In genomic region chr19:58474997-58475713, GRCh38 we compare ENCODE assay signal across 1 cellular context.
A peak's percentile ranks its signal among the peaks of the same experiment; 100 is the strongest.
TF ChIP-seq lines count a peak whose summit lies in the region.

No MANE protein-coding gene starts in this region.

TF ChIP-seq in GM12878, 131 proteins besides CTCF, POLR2A, EP300 and RAD21:
- TF ChIP-seq RUNX3 (IDR thresholded peaks at IDR 0.05; ENCODE audit: low read length) = peak; percentile 79
- peak in 1 of 2 experiments; percentile 54; a peak in 1 of 3 replicates for TF ChIP-seq EGR1 (IDR thresholded peaks at IDR 0.05; ENCODE audit: borderline replicate concordance in 1 of 2, low read depth in 2 of 2, low read length in 2 of 2)
- TF ChIP-seq POLR2AphosphoS5 (IDR thresholded peaks at IDR 0.05; ENCODE audit: low read length) = no peak
- TF ChIP-seq ATF7 (IDR thresholded peaks at IDR 0.05; ENCODE audit: low read depth) = no peak
- TF ChIP-seq ZNF217 (IDR thresholded peaks at IDR 0.05) = no peak
- TF ChIP-seq, protein P1, sequence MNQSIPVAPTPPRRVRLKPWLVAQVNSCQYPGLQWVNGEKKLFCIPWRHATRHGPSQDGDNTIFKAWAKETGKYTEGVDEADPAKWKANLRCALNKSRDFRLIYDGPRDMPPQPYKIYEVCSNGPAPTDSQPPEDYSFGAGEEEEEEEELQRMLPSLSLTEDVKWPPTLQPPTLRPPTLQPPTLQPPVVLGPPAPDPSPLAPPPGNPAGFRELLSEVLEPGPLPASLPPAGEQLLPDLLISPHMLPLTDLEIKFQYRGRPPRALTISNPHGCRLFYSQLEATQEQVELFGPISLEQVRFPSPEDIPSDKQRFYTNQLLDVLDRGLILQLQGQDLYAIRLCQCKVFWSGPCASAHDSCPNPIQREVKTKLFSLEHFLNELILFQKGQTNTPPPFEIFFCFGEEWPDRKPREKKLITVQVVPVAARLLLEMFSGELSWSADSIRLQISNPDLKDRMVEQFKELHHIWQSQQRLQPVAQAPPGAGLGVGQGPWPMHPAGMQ (IDR thresholded peaks at IDR 0.05; ENCODE audit: borderline replicate concordance) = no peak
- TF ChIP-seq FOS (IDR thresholded peaks at IDR 0.05; ENCODE audit: borderline replicate concordance, extremely low read depth, insufficient read length) = no peak
- TF ChIP-seq WRNIP1 (IDR thresholded peaks at IDR 0.05; ENCODE audit: borderline replicate concordance, low read depth, low read length) = no peak
- TF ChIP-seq CREB1 (IDR thresholded peaks at IDR 0.05; ENCODE audit: low read depth) = peak; percentile 18; the same call in 1 of the 2 replicates
- no peak for TF ChIP-seq POLR2AphosphoS2 (IDR thresholded peaks at IDR 0.05; ENCODE audit: low read depth, low read length)
- no peak for TF ChIP-seq HDAC2 (IDR thresholded peaks at IDR 0.05)
- no peak for TF ChIP-seq SP1 (IDR thresholded peaks at IDR 0.05; ENCODE audit: low read depth, low read length)
- TF ChIP-seq, protein P2, sequence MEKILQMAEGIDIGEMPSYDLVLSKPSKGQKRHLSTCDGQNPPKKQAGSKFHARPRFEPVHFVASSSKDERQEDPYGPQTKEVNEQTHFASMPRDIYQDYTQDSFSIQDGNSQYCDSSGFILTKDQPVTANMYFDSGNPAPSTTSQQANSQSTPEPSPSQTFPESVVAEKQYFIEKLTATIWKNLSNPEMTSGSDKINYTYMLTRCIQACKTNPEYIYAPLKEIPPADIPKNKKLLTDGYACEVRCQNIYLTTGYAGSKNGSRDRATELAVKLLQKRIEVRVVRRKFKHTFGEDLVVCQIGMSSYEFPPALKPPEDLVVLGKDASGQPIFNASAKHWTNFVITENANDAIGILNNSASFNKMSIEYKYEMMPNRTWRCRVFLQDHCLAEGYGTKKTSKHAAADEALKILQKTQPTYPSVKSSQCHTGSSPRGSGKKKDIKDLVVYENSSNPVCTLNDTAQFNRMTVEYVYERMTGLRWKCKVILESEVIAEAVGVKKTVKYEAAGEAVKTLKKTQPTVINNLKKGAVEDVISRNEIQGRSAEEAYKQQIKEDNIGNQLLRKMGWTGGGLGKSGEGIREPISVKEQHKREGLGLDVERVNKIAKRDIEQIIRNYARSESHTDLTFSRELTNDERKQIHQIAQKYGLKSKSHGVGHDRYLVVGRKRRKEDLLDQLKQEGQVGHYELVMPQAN (conservative IDR thresholded peaks at IDR 0.05) = peak; percentile 90
- no peak for TF ChIP-seq IRF4 (IDR thresholded peaks at IDR 0.05; ENCODE audit: low read depth, low read length)
- TF ChIP-seq RBBP5 (conservative IDR thresholded peaks at IDR 0.05) = no peak
- TF ChIP-seq CHD4 (IDR thresholded peaks at IDR 0.05) = no peak
- TF ChIP-seq ZBED1 (IDR thresholded peaks at IDR 0.05; ENCODE audit: borderline replicate concordance) = 0 out of 2 replicates have a peak, but pooled peaks have one; percentile 39
- TF ChIP-seq PBX3 (IDR thresholded peaks at IDR 0.05; ENCODE audit: insufficient replicate concordance, low read depth, low read length) = peak; percentile 17
- TF ChIP-seq NFXL1 (IDR thresholded peaks at IDR 0.05; ENCODE audit: borderline replicate concordance) = no peak
- no peak for TF ChIP-seq BRCA1 (IDR thresholded peaks at IDR 0.05; ENCODE audit: low read depth, low read length)
- TF ChIP-seq RB1 (IDR thresholded peaks at IDR 0.05; ENCODE audit: borderline replicate concordance) = 0 out of 2 replicates have a peak, but pooled peaks have one; percentile 10
- TF ChIP-seq PAX8 (IDR thresholded peaks at IDR 0.05) = no peak
- 0 out of 2 replicates have a peak, but pooled peaks have one; percentile 14 for TF ChIP-seq MTA3 (IDR thresholded peaks at IDR 0.05; ENCODE audit: borderline replicate concordance, low read length)
- TF ChIP-seq BMI1 (IDR thresholded peaks at IDR 0.05; ENCODE audit: borderline replicate concordance) = no peak; the same call in 1 of the 2 replicates
TF ChIP-seq in GM12878: peak in this region for 8.
